In genomic region chr3:50673937-50674336, GRCh38 we compare ENCODE assay signal across 9 cellular contexts. TPM values are rescaled to one million over a fixed set of nuclear protein-coding genes. Genes with fewer than 3 reads are reported as not detected.
DNase-seq lines count a peak whose midpoint lies in the region; FAIRE-seq and TF ChIP-seq lines count a peak whose summit lies in the region.
"Had no signal": no experiment of that assay in that cellular context is flagged by ENCODE, and none has a peak within 500 bp of the region (broad histone marks: within the 10 kb centered on the region; RNA-seq: fewer than 3 reads in every experiment).

No MANE protein-coding gene starts in this region.

- peaks cover 23% of the 10 kb centered on the region for H3K27me3 ChIP-seq in CD8-positive, alpha-beta memory T cell (ENCODE audit: insufficient read depth, low read length, poor library complexity, severe bottlenecking)
- H3K27me3 ChIP-seq in HUES48 (ENCODE audit: control insufficient read depth, insufficient read depth, low read length), result peaks cover 21% of the 10 kb centered on the region
- H3K27me3 ChIP-seq in astrocyte (ENCODE audit: insufficient read depth, low read length), result peaks cover 44% of the 10 kb centered on the region

- H3K4me1 ChIP-seq in CD8-positive, alpha-beta memory T cell (ENCODE audit: insufficient read depth, low read length), result peaks cover 15% of the 10 kb centered on the region
- H3K4me1 ChIP-seq in HUES48 (ENCODE audit: control insufficient read depth, insufficient read depth, low read length), result peaks cover 19% of the 10 kb centered on the region
- peaks cover 7% of the 10 kb centered on the region for H3K4me1 ChIP-seq in astrocyte (ENCODE audit: insufficient read depth, low read length)

- peak overlapping the region; percentile 69 to 88 (median 80) for H3K4me3 Mint-ChIP-seq in CD8-positive, alpha-beta memory T cell
- H3K4me3 Mint-ChIP-seq in astrocyte (ENCODE audit: unreplicated experiment) (peak overlapping the region; percentile 79), nephron progenitor cell (peak overlapping the region; percentile 78)

- H3K27me3 Mint-ChIP-seq in CD8-positive, alpha-beta memory T cell, result peaks cover 7 to 36% of the 10 kb centered on the region in 2 donors
- peaks cover 35% of the 10 kb centered on the region for H3K27me3 Mint-ChIP-seq in astrocyte (ENCODE audit: low read depth, unreplicated experiment)
- H3K27me3 Mint-ChIP-seq in nephron progenitor cell (ENCODE audit: low read depth, poor library complexity), result peaks cover 78% of the 10 kb centered on the region

- no peak overlapping the region for H3K27ac ChIP-seq in CD8-positive, alpha-beta memory T cell (ENCODE audit: low read depth, low read length)
- no peak overlapping the region for H3K27ac ChIP-seq in HUES48 (ENCODE audit: low read depth, low read length)
- no peak overlapping the region for H3K27ac ChIP-seq in astrocyte (ENCODE audit: low read depth, low read length)

- H3K27ac Mint-ChIP-seq in CD8-positive, alpha-beta memory T cell, result peak overlapping the region in 4 of 8 donors; percentile 34 to 82 (median 57)
- H3K27ac Mint-ChIP-seq in astrocyte (ENCODE audit: unreplicated experiment) (no peak overlapping the region), nephron progenitor cell (no peak overlapping the region)

- no peaks in the 10 kb centered on the region for H3K9me3 ChIP-seq in CD8-positive, alpha-beta memory T cell (ENCODE audit: low read length)
- H3K9me3 ChIP-seq in HUES48 (ENCODE audit: control insufficient read depth, insufficient read depth, low read length) (no peaks in the 10 kb centered on the region), astrocyte (ENCODE audit: insufficient read depth, low read depth, low read length) (no peaks in the 10 kb centered on the region)
- H3K9me3 ChIP-seq: mucosa of descending colon had no signal

- peaks cover 5 to 15% (median 6%) of the 10 kb centered on the region in 3 donors for H3K4me1 Mint-ChIP-seq in CD8-positive, alpha-beta memory T cell
- H3K4me1 Mint-ChIP-seq in astrocyte (ENCODE audit: low read depth, unreplicated experiment) (peaks cover 19% of the 10 kb centered on the region), nephron progenitor cell (peaks cover 5% of the 10 kb centered on the region)

- peak overlapping the region; percentile 86 for H3K4me2 ChIP-seq in astrocyte (ENCODE audit: low read length)

- no peak for TF ChIP-seq POLR2A in H54 (IDR thresholded peaks at IDR 0.05; ENCODE audit: low read depth, low read length)

- no peak overlapping the region for H2AFZ ChIP-seq in astrocyte (ENCODE audit: low read depth, low read length)

- CTCF ChIA-PET in CD8-positive, alpha-beta memory T cell (lab: Charles Lee), result interaction anchor here (1.0 to 1.1 kb wide), 2 partner anchors 55 to 58 kb away, joined by 3 to 5 read pairs; no protein-coding TSS in a partner anchor

- no peak for DNase-seq in CD8-positive, alpha-beta memory T cell
- DNase-seq in astrocyte (ENCODE audit: low read depth), result no peak
- DNase-seq in nephron progenitor cell, result no peak
- DNase-seq in stimulated activated CD4-positive, alpha-beta T cell treated with anti-CD3 and anti-CD28 coated beads, Interleukin-1b, Interleukin-23, amount 100 ng/mL, for 48 hours, result no peak
- DNase-seq in NCI-H2171 treated with DMSO at 0.1 percent for 48 hours (lab: John Stamatoyannopoulos, UW), result no peak
- no peak for DNase-seq in H54 (ENCODE audit: insufficient read length, low spot score)
- DNase-seq: dermis blood vessel endothelial cell, mucosa of descending colon had no signal

- no peak overlapping the region for H3K4me3 ChIP-seq in CD8-positive, alpha-beta memory T cell (ENCODE audit: low read length)
- H3K4me3 ChIP-seq in HUES48 (ENCODE audit: low read depth, low read length) (peak overlapping the region; percentile 77), astrocyte (ENCODE audit: insufficient read depth, low read depth, low read length) (no peak overlapping the region)
- H3K4me3 ChIP-seq: mucosa of descending colon had no signal

- POLR2A ChIA-PET in CD8-positive, alpha-beta memory T cell (lab: Charles Lee), result interaction anchor here (0.6 to 1.0 kb wide), 2 partner anchors 13 to 712 kb away, joined by 3 read pairs; no protein-coding TSS in a partner anchor

- peaks cover 2% of the 10 kb centered on the region for H4K20me1 ChIP-seq in astrocyte (ENCODE audit: insufficient read depth, low read length)

- H3K36me3 ChIP-seq in CD8-positive, alpha-beta memory T cell (ENCODE audit: insufficient read depth, low read length), result no peaks in the 10 kb centered on the region
- no peaks in the 10 kb centered on the region for H3K36me3 ChIP-seq in HUES48 (ENCODE audit: control insufficient read depth, insufficient read depth, low read length)
- no peaks in the 10 kb centered on the region for H3K36me3 ChIP-seq in astrocyte (ENCODE audit: insufficient read depth, low read length)

- no peaks in the 10 kb centered on the region for H3K9me3 Mint-ChIP-seq in CD8-positive, alpha-beta memory T cell
- H3K9me3 Mint-ChIP-seq in astrocyte (ENCODE audit: unreplicated experiment), result no peaks in the 10 kb centered on the region
- no peaks in the 10 kb centered on the region for H3K9me3 Mint-ChIP-seq in nephron progenitor cell

- no peak overlapping the region for H3K9ac ChIP-seq in HUES48 (ENCODE audit: low read depth, low read length)
- H3K9ac ChIP-seq in astrocyte (ENCODE audit: low read length), result no peak overlapping the region

- FAIRE-seq in astrocyte (lab: Jason Lieb, UNC) (no peak), H54 (lab: Jason Lieb, UNC) (no peak)

- no peaks in the 10 kb centered on the region for H3K36me3 Mint-ChIP-seq in CD8-positive, alpha-beta memory T cell
- H3K36me3 Mint-ChIP-seq in astrocyte (ENCODE audit: low read depth, unreplicated experiment) (no peaks in the 10 kb centered on the region), nephron progenitor cell (ENCODE audit: low read depth) (no peaks in the 10 kb centered on the region)

- no peak for TF ChIP-seq CTCF in astrocyte (IDR thresholded peaks at IDR 0.05; ENCODE audit: insufficient read depth, low read depth, low read length)
- no peak for TF ChIP-seq CTCF in nephron progenitor cell (IDR thresholded peaks at IDR 0.05)

- H3K79me2 ChIP-seq in astrocyte (ENCODE audit: insufficient read depth, low read length), result no peaks in the 10 kb centered on the region

RNA-seq across cellular contexts. Expression of gene DOCK3, which starts 0.8 kb away (rescaled TPM):
- total RNA-seq in CD8-positive, alpha-beta memory T cell, result 1 to 10 TPM; 2.0 to 2.1 TPM
- 0.16 TPM for polyA plus RNA-seq in CD8-positive, alpha-beta memory T cell
- 3.1 and 3.3 TPM in 2 replicates for total RNA-seq in astrocyte
- total RNA-seq: dermis blood vessel endothelial cell had no signal

RNA-seq across cellular contexts. Expression of gene MAPKAPK3, which starts 57.0 kb away (rescaled TPM):
- total RNA-seq in CD8-positive, alpha-beta memory T cell, result 100 to 1,000 TPM; 153 to 156 TPM
- 57.0 TPM for polyA plus RNA-seq in CD8-positive, alpha-beta memory T cell
- total RNA-seq in astrocyte, result 21.1 and 23.4 TPM in 2 replicates
